ENCODE assay signal across 10 cellular contexts in genomic region chr1:54397090-54397591, GRCh38. TPM values are rescaled to one million over a fixed set of nuclear protein-coding genes. Genes with fewer than 3 reads are reported as not detected.
DNase-seq lines count a peak whose midpoint lies in the region; ATAC-seq and TF ChIP-seq lines count a peak whose summit lies in the region.
"Had no signal": no experiment of that assay in that cellular context is flagged by ENCODE, and none has a peak within 500 bp of the region (broad histone marks: within the 10 kb centered on the region; RNA-seq: fewer than 3 reads in every experiment).

No MANE protein-coding gene starts in this region.

- H3K4me3 ChIP-seq in IMR-90 (ENCODE audit: insufficient read depth, low read depth, low read length) (no peak overlapping the region), right cardiac atrium (ENCODE audit: low read length) (no peak overlapping the region), skeletal muscle tissue (ENCODE audit: low read length in 3 of 3) (peak overlapping the region; percentile 24 to 51 (median 46)), neuronal stem cell (ENCODE audit: low read length in 2 of 2) (no peak overlapping the region)
- H3K4me3 ChIP-seq: mucosa of descending colon, skin epidermis had no signal

- H2BK15ac ChIP-seq in IMR-90 (ENCODE audit: low read depth, low read length) = no peak overlapping the region
- no peak overlapping the region for H2BK15ac ChIP-seq in neuronal stem cell (ENCODE audit: low read length)

- TF ChIP-seq CTCF in IMR-90 (conservative IDR thresholded peaks at IDR 0.05; ENCODE audit: low read depth, low read length) = no peak
- no peak for TF ChIP-seq CTCF in VCaP (conservative IDR thresholded peaks at IDR 0.05)

- H3K4ac ChIP-seq in IMR-90 (ENCODE audit: low read depth, low read length) (no peak overlapping the region), neuronal stem cell (ENCODE audit: low read length) (no peak overlapping the region)

- no peak overlapping the region for H4K8ac ChIP-seq in IMR-90 (ENCODE audit: low read depth in 2 of 2, low read length in 2 of 2)
- no peak overlapping the region for H4K8ac ChIP-seq in neuronal stem cell (ENCODE audit: low read depth, low read length)

- no peak for TF ChIP-seq POLR2A in IMR-90 (IDR thresholded peaks at IDR 0.05; ENCODE audit: low read depth, low read length)

- no TSS peak for BruUV-seq in IMR-90 (replicated peaks; lab: Mats Ljungman, UMichigan)

- dilution Hi-C loops in IMR-90 (cut with HindIII; ENCODE audit: low sequenced_read_pairs, unreplicated experiment) = no loop called here

- peaks cover 16% of the 10 kb centered on the region for H3K9me1 ChIP-seq in IMR-90 (ENCODE audit: insufficient read depth, low read length)

- CTCF ChIA-PET in IMR-90 (lab: Yijun Ruan, JAX) = interaction anchor here (1.4 kb wide), 1 partner anchor 93 kb away, joined by 3 read pairs; no protein-coding TSS in a partner anchor

- H3K4me1 ChIP-seq in IMR-90 (ENCODE audit: control insufficient read depth, insufficient read depth, low read length) (peaks cover 4% of the 10 kb centered on the region; the same call in 1 of the 2 replicates), right cardiac atrium (ENCODE audit: control insufficient read depth, insufficient read depth, low read length) (peaks cover 10% of the 10 kb centered on the region), skeletal muscle tissue (ENCODE audit: control insufficient read depth in 3 of 3, insufficient read depth in 3 of 3, low read length in 3 of 3) (peaks cover 72 to 86% (median 80%) of the 10 kb centered on the region in 3 donors), neuronal stem cell (ENCODE audit: control insufficient read depth in 2 of 2, insufficient read depth in 1 of 2, low read depth in 1 of 2, low read length in 2 of 2) (peaks cover 4 to 12% of the 10 kb centered on the region in 2 donors)

- H3K23ac ChIP-seq in IMR-90 (ENCODE audit: low read depth, low read length) (0 out of 2 replicates have a peak overlapping the region, but pooled peaks have one; percentile 39), neuronal stem cell (ENCODE audit: low read depth, low read length, poor library complexity) (no peak overlapping the region)

- in situ Hi-C loops in IMR-90 (cut with MboI; ENCODE audit: low sequenced_read_pairs) = no loop called here

- H4K91ac ChIP-seq in IMR-90 (ENCODE audit: insufficient read depth, low read depth, low read length) (no peak overlapping the region), neuronal stem cell (ENCODE audit: low read depth, low read length, poor library complexity) (no peak overlapping the region)

- H2BK5ac ChIP-seq in IMR-90 (ENCODE audit: low read depth, low read length, poor library complexity, severe bottlenecking) (peak overlapping the region; percentile 8), neuronal stem cell (ENCODE audit: low read length) (no peak overlapping the region)

- H3K56ac ChIP-seq in IMR-90 (ENCODE audit: extremely low read depth, insufficient read depth, low read length) = no peak overlapping the region

- H4K5ac ChIP-seq in IMR-90 (ENCODE audit: low read depth, low read length) = no peak overlapping the region

- POLR2A ChIA-PET in IMR-90 (lab: Charles Lee; ENCODE audit: unreplicated experiment) = no interaction called here

- no peaks in the 10 kb centered on the region for H3K9me3 ChIP-seq in IMR-90 (ENCODE audit: control insufficient read depth, insufficient read depth, low read length)
- no peaks in the 10 kb centered on the region for H3K9me3 ChIP-seq in right cardiac atrium (ENCODE audit: control insufficient read depth, low read length)
- H3K9me3 ChIP-seq in skeletal muscle tissue (ENCODE audit: control insufficient read depth in 3 of 3, low read length in 3 of 3) = no peaks in the 10 kb centered on the region
- peaks cover 3% of the 10 kb centered on the region in 2 donors for H3K9me3 ChIP-seq in neuronal stem cell (replicated peaks in 1 of 2; ENCODE audit: control insufficient read depth in 2 of 2, insufficient read depth in 1 of 2, low read depth in 1 of 2, low read length in 2 of 2)
- H3K9me3 ChIP-seq: mucosa of descending colon had no signal

- no peak overlapping the region for H2BK12ac ChIP-seq in neuronal stem cell (ENCODE audit: low read length)

- peak; percentile 46; the same call in 1 of the 2 replicates for ATAC-seq in IMR-90 (ENCODE audit: low read depth)
- ATAC-seq in right cardiac atrium = peak; percentile 77 to 92
- no peak for ATAC-seq in GM21381 (IDR thresholded peaks at IDR 0.05; ENCODE audit: unreplicated experiment)
- no peak for ATAC-seq in GM18498 (IDR thresholded peaks at IDR 0.05; ENCODE audit: unreplicated experiment)
- ATAC-seq: mucosa of descending colon had no signal

- H2AK9ac ChIP-seq in IMR-90 (replicated peaks; ENCODE audit: low read depth, low read length, poor library complexity) = no peak overlapping the region

- no peak for TF ChIP-seq RAD21 in IMR-90 (IDR thresholded peaks at IDR 0.05; ENCODE audit: low read length)

- H3K27me3 ChIP-seq in IMR-90 (ENCODE audit: control insufficient read depth, insufficient read depth, low read length) (no peaks in the 10 kb centered on the region), right cardiac atrium (ENCODE audit: control insufficient read depth, insufficient read depth) (no peaks in the 10 kb centered on the region), skeletal muscle tissue (ENCODE audit: control insufficient read depth in 3 of 3, insufficient read depth in 3 of 3, low read length in 3 of 3) (no peaks in the 10 kb centered on the region), neuronal stem cell (ENCODE audit: control insufficient read depth in 3 of 3, insufficient read depth in 3 of 3, low read depth in 1 of 3, low read length in 3 of 3) (no peaks in the 10 kb centered on the region)

- H3K27ac ChIP-seq in IMR-90 (ENCODE audit: insufficient read depth, low read length) (no peak overlapping the region), VCaP (peak overlapping the region; percentile 31), right cardiac atrium (ENCODE audit: low read length) (peak overlapping the region; percentile 37), skeletal muscle tissue (ENCODE audit: low read depth, low read length) (peak overlapping the region; percentile 75), neuronal stem cell (replicated peaks; ENCODE audit: low read length) (no peak overlapping the region)

- H2BK120ac ChIP-seq in IMR-90 (ENCODE audit: low read depth, low read length) (no peak overlapping the region), neuronal stem cell (ENCODE audit: low read depth, low read length) (no peak overlapping the region)

- H3K79me1 ChIP-seq in IMR-90 (ENCODE audit: low read depth in 1 of 2, low read length in 2 of 2) = peaks cover 42 to 87% of the 10 kb centered on the region in 2 experiments
- H3K79me1 ChIP-seq in neuronal stem cell (ENCODE audit: low read depth, low read length) = no peaks in the 10 kb centered on the region

- no CpG with 5 or more reads among the region's 5 CpGs for WGBS in IMR-90 (ENCODE audit: extremely low coverage in 2 of 2, insufficient read length in 1 of 2), 2 experiments
- WGBS in right cardiac atrium = 30% methylated on average over 5 of the region's 5 CpGs
- no CpG with 5 or more reads among the region's 5 CpGs for WGBS in neuronal stem cell (ENCODE audit: extremely low coverage in 2 of 2, insufficient read length in 2 of 2, insufficient replicate concordance in 1 of 2), 2 donors

- no peak overlapping the region for H2AK5ac ChIP-seq in IMR-90 (ENCODE audit: low read depth, low read length)
- no peak overlapping the region for H2AK5ac ChIP-seq in neuronal stem cell (ENCODE audit: low read depth, low read length)

- H4K20me1 ChIP-seq in IMR-90 (ENCODE audit: insufficient read depth, low read length) = peaks cover 52% of the 10 kb centered on the region

- no peak overlapping the region for H3K14ac ChIP-seq in IMR-90 (replicated peaks; ENCODE audit: low read depth, low read length)
- no peak overlapping the region for H3K14ac ChIP-seq in neuronal stem cell (ENCODE audit: low read length)

- H2AFZ ChIP-seq in IMR-90 (replicated peaks; ENCODE audit: low read length, poor library complexity) (peak overlapping the region; percentile 45), neuronal stem cell (ENCODE audit: low read length) (no peak overlapping the region)

- H3K4me2 ChIP-seq in IMR-90 (ENCODE audit: low read depth, low read length) = no peak overlapping the region
- no peak overlapping the region for H3K4me2 ChIP-seq in neuronal stem cell (ENCODE audit: insufficient read depth, low read length, poor library complexity, severe bottlenecking)

- no peak overlapping the region for H2BK20ac ChIP-seq in IMR-90 (ENCODE audit: low read depth, low read length)

- DNase-seq in IMR-90 = no peak
- peak; percentile 55 to 86 (median 83) for DNase-seq in right cardiac atrium
- DNase-seq in neuronal stem cell (ENCODE audit: low spot score) = no peak
- no peak for DNase-seq in COLO829 (ENCODE audit: low spot score)

- intact Hi-C loops in IMR-90 (cut with micrococcal nuclease) (no loop called here), right cardiac atrium (cut with DNase I) (no loop called here)

- no peak overlapping the region for H3K9ac ChIP-seq in IMR-90 (ENCODE audit: low read depth, low read length)
- peak overlapping the region; percentile 23 to 75 (median 44) for H3K9ac ChIP-seq in skeletal muscle tissue (ENCODE audit: low read depth in 1 of 3, low read length in 3 of 3)
- H3K9ac ChIP-seq in neuronal stem cell (ENCODE audit: low read depth, low read length, poor library complexity) = no peak overlapping the region

- H3K36me3 ChIP-seq in IMR-90 (ENCODE audit: control insufficient read depth, insufficient read depth, low read length) (peaks cover 65% of the 10 kb centered on the region), skeletal muscle tissue (ENCODE audit: control insufficient read depth in 3 of 3, insufficient read depth in 3 of 3, low read length in 3 of 3) (peaks cover 24 to 44% (median 34%) of the 10 kb centered on the region in 3 donors), neuronal stem cell (replicated peaks in 1 of 2; ENCODE audit: control insufficient read depth in 2 of 2, insufficient read depth in 2 of 2, low read length in 2 of 2) (peaks cover 54 to 95% of the 10 kb centered on the region in 2 donors)

- H3K18ac ChIP-seq in IMR-90 (ENCODE audit: low read depth, low read length) (no peak overlapping the region), neuronal stem cell (ENCODE audit: low read length) (no peak overlapping the region)

TF ChIP-seq in IMR-90, 13 proteins besides CTCF, POLR2A, EP300 and RAD21 (continues in another document):
- TF ChIP-seq BHLHE40 (IDR thresholded peaks at IDR 0.05; ENCODE audit: low read depth, low read length) = no peak

RNA-seq across cellular contexts. Expression of gene SSBP3, which starts 9.1 kb away (rescaled TPM):
- 9.7 and 10.9 TPM in 2 replicates for total RNA-seq in IMR-90 (2012; rRNA removed)
- polyA plus RNA-seq in IMR-90 (2012; rRNA removed) = 39.6 and 40.6 TPM in 2 replicates
- 18.9 and 49.8 TPM in 2 replicates for polyA plus RNA-seq in IMR-90 (2012; cell fraction: cytosol; rRNA removed)
- polyA plus RNA-seq in IMR-90 (2012; cell fraction: nucleus; rRNA removed; ENCODE audit: low replicate concordance) = 36.1 and 36.7 TPM in 2 replicates
- 10 to 100 TPM; 25.4 to 55.8 (median 35.8) TPM for total RNA-seq in right cardiac atrium
- polyA plus RNA-seq in right cardiac atrium = 32.5 TPM
- total RNA-seq in skeletal muscle tissue = 27.1 TPM
- polyA plus RNA-seq in neuronal stem cell (2013, experiment 1 of 2) = 127 TPM
- polyA plus RNA-seq in neuronal stem cell (2013, experiment 2 of 2) = 133 TPM

Comparison
In these comparisons a context has a peak if more than half of its experiments do, and no peak if none do; other contexts are left out.
1. ATAC-seq: peak in IMR-90 (single experiment) and right cardiac atrium (2 of 2); none in GM21381 (single experiment) and GM18498 (single experiment).
2. DNase-seq: peak in right cardiac atrium (3 of 3); none in IMR-90 (single experiment), neuronal stem cell (single experiment) and COLO829 (single experiment).
3. H3K27ac ChIP-seq: peak in VCaP (single experiment), right cardiac atrium (single experiment) and skeletal muscle tissue (single experiment); none in IMR-90 (single experiment) and neuronal stem cell (single experiment).
4. H3K4me3 ChIP-seq: peak in skeletal muscle tissue (3 of 3); none in IMR-90 (single experiment), right cardiac atrium (single experiment) and neuronal stem cell (0 of 2).
5. H3K9ac ChIP-seq: peak in skeletal muscle tissue (3 of 3); none in IMR-90 (single experiment) and neuronal stem cell (single experiment).